8 cellular contexts compared by ENCODE assay signal in genomic region chr22:37563153-37564081, GRCh38. TPM values are rescaled to one million over a fixed set of nuclear protein-coding genes. Genes with fewer than 3 reads are reported as not detected.
DNase-seq lines count a peak whose midpoint lies in the region; ATAC-seq and TF ChIP-seq lines count a peak whose summit lies in the region.

No MANE protein-coding gene starts in this region.

- TF ChIP-seq POLR2A in body of pancreas (IDR thresholded peaks at IDR 0.05) = peak; percentile 10 to 65 (median 56)

- H3K4me3 ChIP-seq in HFF-Myc (replicated peaks; ENCODE audit: low read depth, low read length) (peak overlapping the region; percentile 93), body of pancreas (no peak overlapping the region), kidney epithelial cell (ENCODE audit: low read depth, low read length) (no peak overlapping the region), A673 (ENCODE audit: low read depth, low read length, poor library complexity, severe bottlenecking) (no peak overlapping the region)

- H3K27me3 ChIP-seq in body of pancreas (no peaks in the 10 kb centered on the region), kidney epithelial cell (ENCODE audit: control insufficient read depth, insufficient read depth, low read length) (no peaks in the 10 kb centered on the region), A673 (replicated peaks; ENCODE audit: insufficient read depth, low read depth, low read length, poor library complexity) (peaks cover 13% of the 10 kb centered on the region)

- no peak for TF ChIP-seq CTCF in HFF-Myc (IDR thresholded peaks at IDR 0.05; ENCODE audit: low read depth, low read length, missing control alignments)
- TF ChIP-seq CTCF in body of pancreas (IDR thresholded peaks at IDR 0.05) = peak in 1 of 7 experiments; percentile 10
- no peak for TF ChIP-seq CTCF in kidney epithelial cell (IDR thresholded peaks at IDR 0.05; ENCODE audit: insufficient read depth, low read length, poor library complexity, severe bottlenecking)
- TF ChIP-seq CTCF in A673 (conservative IDR thresholded peaks at IDR 0.05; ENCODE audit: low read depth, low read length) = no peak

- BruUV-seq in A673 (replicated peaks; lab: Mats Ljungman, UMichigan) = no TSS peak

- ATAC-seq in body of pancreas = peak; percentile 41
- no peak for ATAC-seq in HG03135 (IDR thresholded peaks at IDR 0.05; ENCODE audit: unreplicated experiment)
- ATAC-seq in GM18858 (IDR thresholded peaks at IDR 0.05; ENCODE audit: unreplicated experiment) = no peak

- POLR2A ChIA-PET in A673 (lab: Charles Lee; ENCODE audit: low non-redundant PET) = interaction anchor here (1.0 kb wide), 1 partner anchor 343 kb away, joined by 3 read pairs; the partner anchor contains the start of gene MICALL1

- CTCF ChIA-PET in A673 (lab: Charles Lee) = no interaction called here

- intact Hi-C loops in body of pancreas (cut with DNase I) (no loop called here), A673 (cut with micrococcal nuclease; ENCODE audit: unreplicated experiment) (loop anchor here (10.0 kb wide), 1 partner anchor 249 kb away; no protein-coding TSS in a partner anchor)

- DNase-seq in HFF-Myc (ENCODE audit: extremely low read depth, low read depth) (peak; percentile 62), body of pancreas (peak; percentile 83 to 92 (median 89)), kidney epithelial cell (ENCODE audit: low read depth) (peak; percentile 92), stromal cell of bone marrow (ENCODE audit: low read depth) (peak; percentile 96), A673 (ENCODE audit: low spot score) (no peak), NCI-H446 treated with DMSO at 0.1 percent for 48 hours (lab: John Stamatoyannopoulos, UW) (no peak)

- H3K9me3 ChIP-seq in body of pancreas (no peaks in the 10 kb centered on the region), A673 (ENCODE audit: low read depth, low read length, poor library complexity, severe bottlenecking) (no peaks in the 10 kb centered on the region)

- peak overlapping the region; percentile 96 to 100 (median 99) for H3K27ac ChIP-seq in body of pancreas
- no peak overlapping the region for H3K27ac ChIP-seq in A673 (ENCODE audit: low read depth, low read length, poor library complexity, severe bottlenecking)

- 5 to 17% methylated on average over 12 to 14 of the region's 14 CpGs for WGBS in body of pancreas, 2 donors

- H3K36me3 ChIP-seq in body of pancreas (replicated peaks in 1 of 2; ENCODE audit: insufficient read depth in 1 of 2, low read depth in 2 of 2) (peaks cover 0 to 10% of the 10 kb centered on the region in 2 donors), kidney epithelial cell (ENCODE audit: control insufficient read depth, insufficient read depth, low read length) (peaks cover 8% of the 10 kb centered on the region), A673 (ENCODE audit: insufficient read depth, low read length, poor library complexity, severe bottlenecking) (no peaks in the 10 kb centered on the region)

- peaks cover 82% of the 10 kb centered on the region for H3K4me1 ChIP-seq in body of pancreas
- peaks cover 10% of the 10 kb centered on the region for H3K4me1 ChIP-seq in A673 (ENCODE audit: insufficient read depth, low read length, poor library complexity, severe bottlenecking)

RNA-seq across cellular contexts. Expression of gene CDC42EP1, which starts 3.1 kb away (rescaled TPM):
- 10 to 100 TPM; 73.2 to 84.7 TPM for total RNA-seq in body of pancreas
- total RNA-seq in kidney epithelial cell = 98.1 and 150 TPM in 2 replicates
- total RNA-seq in A673 (2021) = 1.1 and 1.6 TPM in 2 replicates

RNA-seq across cellular contexts. Expression of gene LGALS2, which starts 16.5 kb away (rescaled TPM):
- 10 to 100 TPM; 19.2 to 68.9 TPM for total RNA-seq in body of pancreas
- not detected in 2 replicates for total RNA-seq in kidney epithelial cell
- not detected in 2 replicates for total RNA-seq in A673 (2021)

RNA-seq across cellular contexts. Expression of gene CARD10, which starts 44.2 kb away (rescaled TPM):
- total RNA-seq in body of pancreas (10 to 100 TPM; 17.4 to 28.7 TPM), kidney epithelial cell (64.0 and 71.3 TPM in 2 replicates), A673 (2021) (0.26 and 1.0 TPM in 2 replicates)

RNA-seq across cellular contexts. Expression of gene GGA1, which starts 45.2 kb away (rescaled TPM):
- total RNA-seq in body of pancreas (10 to 100 TPM; 38.4 to 42.5 TPM), kidney epithelial cell (65.9 and 75.2 TPM in 2 replicates), A673 (2021) (74.6 and 79.4 TPM in 2 replicates)

Comparison
In these comparisons a context has a peak if more than half of its experiments do, and no peak if none do; other contexts are left out.
1. DNase-seq: peak in HFF-Myc (single experiment), body of pancreas (4 of 4), kidney epithelial cell (single experiment) and stromal cell of bone marrow (single experiment); none in A673 (single experiment) and NCI-H446 treated with DMSO at 0.1 percent for 48 hours (single experiment).
2. RNA of gene CDC42EP1, which starts 3.1 kb away (total RNA-seq): 98.1 to 150 TPM in kidney epithelial cell and 73.2 to 84.7 TPM in body of pancreas; 1.1 to 1.6 TPM in A673; every median in the first group is over 10 times any median in the second.
3. RNA of gene LGALS2, which starts 16.5 kb away (total RNA-seq): 19.2 to 68.9 TPM in body of pancreas; not detected in kidney epithelial cell and not detected in A673; every median in the first group is over 10 times any median in the second.